9 cellular contexts compared by ENCODE assay signal in genomic region chr4:168848112-168848511, GRCh38.
A peak's percentile ranks its signal among the peaks of the same experiment; 100 is the strongest.
DNase-seq lines count a peak whose midpoint lies in the region; ATAC-seq, FAIRE-seq and TF ChIP-seq lines count a peak whose summit lies in the region.
"Had no signal": no experiment of that assay in that cellular context is flagged by ENCODE, and none has a peak within 500 bp of the region (broad histone marks: within the 10 kb centered on the region; RNA-seq: fewer than 3 reads in every experiment).

No MANE protein-coding gene starts in this region.

- no peaks in the 10 kb centered on the region for H3K9me2 ChIP-seq in MM.1S (replicated peaks; ENCODE audit: insufficient read depth, low read length)

- no peak for ATAC-seq in HG03469 (IDR thresholded peaks at IDR 0.05; ENCODE audit: unreplicated experiment)
- ATAC-seq in stimulated activated memory B cell treated with anti-CD40 and anti-IgM and Interleukin-4, amounts not matched to agents 10 μg/mL and 1 μg/mL and 100 μg/mL, for 72 hours = no peak

- H3K4me1 ChIP-seq in ACC112 (ENCODE audit: control insufficient read depth, insufficient read depth, low read length, unreplicated experiment) (peaks cover 17% of the 10 kb centered on the region), MM.1S (ENCODE audit: low read length) (peaks cover 17% of the 10 kb centered on the region), muscle layer of duodenum (ENCODE audit: control insufficient read depth in 1 of 2, insufficient read depth in 2 of 2, low read length in 2 of 2) (peaks cover 21 to 63% of the 10 kb centered on the region in 2 donors)

- H3K27ac ChIP-seq in ACC112 (ENCODE audit: low read depth, low read length) = peak overlapping the region; percentile 76
- no peak overlapping the region for H3K27ac ChIP-seq in MM.1S (ENCODE audit: low read length)
- peak overlapping the region; percentile 80 for H3K27ac ChIP-seq in muscle layer of duodenum (ENCODE audit: low read length)

- FAIRE-seq in frontal cortex (lab: Jason Lieb, UNC) = no peak
- FAIRE-seq: TTC549 had no signal

- peak overlapping the region; percentile 51 for H3K4me3 ChIP-seq in ACC112 (ENCODE audit: low read depth, low read length)
- H3K4me3 ChIP-seq in MM.1S (ENCODE audit: low read length) = no peak overlapping the region
- H3K4me3 ChIP-seq in epithelial cell of proximal tubule (ENCODE audit: low read depth, low read length) = peak overlapping the region; percentile 30
- peak overlapping the region; percentile 5 to 41 for H3K4me3 ChIP-seq in muscle layer of duodenum (ENCODE audit: low read depth in 1 of 2, low read length in 2 of 2)

- H3F3A ChIP-seq in MM.1S (ENCODE audit: insufficient read depth, low read length) = peaks cover 5% of the 10 kb centered on the region; the same call in 1 of the 2 replicates

- DNase-seq in MM.1S (no peak), epithelial cell of proximal tubule (ENCODE audit: low read depth) (no peak), NCI-H1930 (lab: John Stamatoyannopoulos, UW) (no peak), frontal cortex (ENCODE audit: low spot score in 2 of 2) (no peak)

- H3K9ac ChIP-seq in MM.1S (ENCODE audit: low read length) = no peak overlapping the region

- H3K4me3 Mint-ChIP-seq in stimulated activated memory B cell treated with anti-CD40 and anti-IgM and Interleukin-4, amounts not matched to agents 10 μg/mL and 1 μg/mL and 100 μg/mL, for 72 hours = no peak overlapping the region

- H3K27me3 ChIP-seq in ACC112 (ENCODE audit: insufficient read depth, low read length) (no peaks in the 10 kb centered on the region), MM.1S (replicated peaks; ENCODE audit: insufficient read depth, low read length) (no peaks in the 10 kb centered on the region), muscle layer of duodenum (ENCODE audit: low read depth, low read length) (no peaks in the 10 kb centered on the region)

- no peaks in the 10 kb centered on the region for H4K20me1 ChIP-seq in MM.1S (ENCODE audit: insufficient read depth, low read length)

- no peaks in the 10 kb centered on the region for H3K36me3 Mint-ChIP-seq in stimulated activated memory B cell treated with anti-CD40 and anti-IgM and Interleukin-4, amounts not matched to agents 10 μg/mL and 1 μg/mL and 100 μg/mL, for 72 hours

- peak overlapping the region; percentile 3; the same call in 1 of the 2 replicates for H3K4me2 ChIP-seq in MM.1S (ENCODE audit: low read depth, low read length)

- H3K9me3 ChIP-seq in MM.1S (replicated peaks; ENCODE audit: insufficient read depth, low read length) (no peaks in the 10 kb centered on the region), muscle layer of duodenum (ENCODE audit: control insufficient read depth in 1 of 2, low read length in 2 of 2) (no peaks in the 10 kb centered on the region)

- H3K4me1 Mint-ChIP-seq in stimulated activated memory B cell treated with anti-CD40 and anti-IgM and Interleukin-4, amounts not matched to agents 10 μg/mL and 1 μg/mL and 100 μg/mL, for 72 hours = peaks cover under 1% of the 10 kb centered on the region

- no peaks in the 10 kb centered on the region for H3K9me3 Mint-ChIP-seq in stimulated activated memory B cell treated with anti-CD40 and anti-IgM and Interleukin-4, amounts not matched to agents 10 μg/mL and 1 μg/mL and 100 μg/mL, for 72 hours

- H3K79me2 ChIP-seq in ACC112 (ENCODE audit: control insufficient read depth, insufficient read depth, low read length, unreplicated experiment) = peaks cover 42% of the 10 kb centered on the region
- H3K79me2 ChIP-seq in MM.1S (ENCODE audit: low read length) = no peaks in the 10 kb centered on the region

- H3K36me3 ChIP-seq in ACC112 (ENCODE audit: insufficient read depth, low read length) (no peaks in the 10 kb centered on the region), MM.1S (replicated peaks; ENCODE audit: insufficient read depth, low read length) (no peaks in the 10 kb centered on the region), muscle layer of duodenum (ENCODE audit: control insufficient read depth in 1 of 2, insufficient read depth in 2 of 2, low read length in 2 of 2) (peaks cover 0 to 9% of the 10 kb centered on the region in 2 donors)

- peak overlapping the region; percentile 80 for H2AFZ ChIP-seq in ACC112 (ENCODE audit: low read length, unreplicated experiment)
- H2AFZ ChIP-seq in MM.1S (ENCODE audit: low read length) = 0 out of 2 replicates have a peak overlapping the region, but pooled peaks have one; percentile 1

- no peak overlapping the region for H3K27ac Mint-ChIP-seq in stimulated activated memory B cell treated with anti-CD40 and anti-IgM and Interleukin-4, amounts not matched to agents 10 μg/mL and 1 μg/mL and 100 μg/mL, for 72 hours

- H3K27me3 Mint-ChIP-seq in stimulated activated memory B cell treated with anti-CD40 and anti-IgM and Interleukin-4, amounts not matched to agents 10 μg/mL and 1 μg/mL and 100 μg/mL, for 72 hours = peaks cover 21% of the 10 kb centered on the region

- TF ChIP-seq CTCF in MM.1S (IDR thresholded peaks at IDR 0.05; ENCODE audit: low read length) (no peak), epithelial cell of proximal tubule (conservative IDR thresholded peaks at IDR 0.05; ENCODE audit: low read depth, low read length) (no peak)
